8 cellular contexts compared by ENCODE assay signal in genomic region chr11:57310630-57311086, GRCh38. TPM values are rescaled to one million over a fixed set of nuclear protein-coding genes. Genes with fewer than 3 reads are reported as not detected.
DNase-seq lines count a peak whose midpoint lies in the region; TF ChIP-seq lines count a peak whose summit lies in the region.

No MANE protein-coding gene starts in this region.

- H3K4me1 ChIP-seq in ES-I3 (ENCODE audit: insufficient read depth, low read length) (peaks cover 35% of the 10 kb centered on the region), esophagus muscularis mucosa (peaks cover 84 to 96% (median 94%) of the 10 kb centered on the region in 4 donors)

- TF ChIP-seq CTCF in esophagus muscularis mucosa (IDR thresholded peaks at IDR 0.05) (no peak), progenitor cell of endocrine pancreas (IDR thresholded peaks at IDR 0.05; ENCODE audit: unreplicated experiment) (no peak)

- peak overlapping the region; percentile 54 to 79 (median 59) for H3K4me3 ChIP-seq in esophagus muscularis mucosa

- no peaks in the 10 kb centered on the region for H3K27me3 ChIP-seq in esophagus muscularis mucosa

- 45% methylated on average over 6 of the region's 6 CpGs for WGBS in esophagus muscularis mucosa

- peaks cover 19% of the 10 kb centered on the region; the same call in 1 of the 2 replicates for H3K36me3 ChIP-seq in ES-I3 (ENCODE audit: insufficient read depth, low read length)
- H3K36me3 ChIP-seq in esophagus muscularis mucosa: peaks cover 35 to 75% (median 67%) of the 10 kb centered on the region in 4 donors

- DNase-seq in NCI-H748 (lab: John Stamatoyannopoulos, UW; ENCODE audit: unreplicated experiment) (peak; percentile 73), esophagus muscularis mucosa (ENCODE audit: extremely low spot score) (no peak), progenitor cell of endocrine pancreas (ENCODE audit: low spot score, unreplicated experiment) (no peak), AG08395 (ENCODE audit: low spot score) (no peak), LoVo (ENCODE audit: low spot score) (no peak), NCI-H1694 (lab: John Stamatoyannopoulos, UW) (no peak)
- no peak for DNase-seq in activated CD4-positive, CD25-positive, alpha-beta regulatory T cell treated with anti-CD3 and anti-CD28 coated beads, Interleukin-2, amount 50 U/mL, for 72 hours

- peaks cover 27% of the 10 kb centered on the region for H3K36me3 Mint-ChIP-seq in progenitor cell of endocrine pancreas (ENCODE audit: insufficient read depth)

- H3K9ac ChIP-seq in ES-I3 (ENCODE audit: low read depth, low read length): peak overlapping the region; percentile 49; the same call in 1 of the 2 replicates

- peak overlapping the region; percentile 41 for H3K27ac Mint-ChIP-seq in progenitor cell of endocrine pancreas

- H3K4me1 Mint-ChIP-seq in progenitor cell of endocrine pancreas (ENCODE audit: low read depth): peaks cover 20% of the 10 kb centered on the region

- no peak for TF ChIP-seq EP300 in esophagus muscularis mucosa (IDR thresholded peaks at IDR 0.05)

- H3K9me3 Mint-ChIP-seq in progenitor cell of endocrine pancreas (ENCODE audit: low read depth): no peaks in the 10 kb centered on the region

- intact Hi-C loops in esophagus muscularis mucosa (cut with DNase I): no loop called here

- peak overlapping the region; percentile 52 for H3K4me3 Mint-ChIP-seq in progenitor cell of endocrine pancreas (ENCODE audit: low read depth)

- no peaks in the 10 kb centered on the region for H3K9me3 ChIP-seq in ES-I3 (ENCODE audit: control insufficient read depth, insufficient read depth, low read length)
- H3K9me3 ChIP-seq in esophagus muscularis mucosa: no peaks in the 10 kb centered on the region

- TF ChIP-seq POLR2A in esophagus muscularis mucosa (IDR thresholded peaks at IDR 0.05; ENCODE audit: low read depth): no peak

- no peaks in the 10 kb centered on the region for H3K27me3 Mint-ChIP-seq in progenitor cell of endocrine pancreas

- H3K27ac ChIP-seq in esophagus muscularis mucosa (replicated peaks in 1 of 4): peak overlapping the region; percentile 84 to 93 (median 88)

RNA-seq across cellular contexts. Expression of gene TNKS1BP1, which starts 14.1 kb away (rescaled TPM):
- 100 to 1,000 TPM in 3 of 4 donors, 10 to 100 TPM in 1; 93.9 to 215 (median 124) TPM for total RNA-seq in esophagus muscularis mucosa
- 99.8 and 108 TPM in 2 replicates for total RNA-seq in progenitor cell of endocrine pancreas

RNA-seq across cellular contexts. Expression of gene SSRP1, which starts 25.0 kb away (rescaled TPM):
- total RNA-seq in esophagus muscularis mucosa (100 to 1,000 TPM in 1 of 4 donors, 10 to 100 TPM in 3; 74.6 to 101 (median 88.1) TPM), progenitor cell of endocrine pancreas (126 and 131 TPM in 2 replicates)

RNA-seq across cellular contexts. Expression of gene P2RX3, which starts 27.5 kb away (rescaled TPM):
- not detected for total RNA-seq in esophagus muscularis mucosa
- total RNA-seq in progenitor cell of endocrine pancreas: not detected in 2 replicates
